17 cellular contexts compared by ENCODE assay signal in the genomic region with DNA sequence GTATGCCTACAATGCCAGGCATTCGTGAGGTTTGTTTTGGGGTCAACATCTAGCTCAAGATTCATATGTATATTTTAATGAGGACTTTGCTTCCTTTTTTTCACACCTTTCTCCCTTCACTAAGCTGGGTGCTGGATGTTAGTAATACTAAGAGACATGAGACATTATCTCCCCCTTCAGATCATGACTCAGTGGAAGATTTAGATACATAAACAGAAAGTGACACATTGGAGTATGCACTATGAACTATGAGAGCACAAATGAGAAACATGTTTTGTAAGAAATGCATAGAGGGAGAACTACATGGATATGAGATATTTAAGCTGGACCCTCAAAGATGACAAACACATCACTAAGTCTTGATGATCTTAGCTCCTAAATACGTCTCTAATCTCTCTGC.
DNase-seq lines count a peak whose midpoint lies in the region; ATAC-seq and TF ChIP-seq lines count a peak whose summit lies in the region.
"Had no signal": no experiment of that assay in that cellular context is flagged by ENCODE, and none has a peak within 500 bp of the region (broad histone marks: within the 10 kb centered on the region; RNA-seq: fewer than 3 reads in every experiment).

No MANE protein-coding gene starts in this region.

- H3K27ac ChIP-seq in mesenchymal stem cell (ENCODE audit: low read length, poor library complexity, severe bottlenecking) = no peak overlapping the region
- H3K27ac ChIP-seq: BLaER1, upper lobe of right lung had no signal

- H3K4me1 Mint-ChIP-seq in activated CD4-positive, alpha-beta T cell treated with anti-CD3 and anti-CD28 coated beads for 36 hours = peaks cover 56% of the 10 kb centered on the region

- H4K8ac ChIP-seq in mesenchymal stem cell (ENCODE audit: low read length) = no peak overlapping the region

- no peaks in the 10 kb centered on the region for H3K27me3 ChIP-seq in mesenchymal stem cell (ENCODE audit: control insufficient read depth in 1 of 2, insufficient read depth in 1 of 2, low read length in 2 of 2)
- H3K27me3 ChIP-seq: BLaER1, upper lobe of right lung had no signal

- peak overlapping the region in 1 of 2 experiments; percentile 53 for H3K4me3 ChIP-seq in mesenchymal stem cell (ENCODE audit: insufficient read depth in 1 of 2, low read depth in 1 of 2, low read length in 2 of 2)
- H3K4me3 ChIP-seq: BLaER1, upper lobe of right lung had no signal

- no peak overlapping the region for H3K4ac ChIP-seq in mesenchymal stem cell (ENCODE audit: low read depth in 1 of 2, low read length in 2 of 2)

- H2BK120ac ChIP-seq in mesenchymal stem cell (ENCODE audit: low read depth, low read length) = no peak overlapping the region

- H2AK5ac ChIP-seq in mesenchymal stem cell (ENCODE audit: low read length, severe bottlenecking) = no peak overlapping the region

- peaks cover 3% of the 10 kb centered on the region for H3K9me3 Mint-ChIP-seq in activated CD4-positive, alpha-beta T cell treated with anti-CD3 and anti-CD28 coated beads for 36 hours (ENCODE audit: low read depth)

- H2BK12ac ChIP-seq in mesenchymal stem cell (ENCODE audit: low read length in 2 of 2) = no peak overlapping the region

- no peak for TF ChIP-seq CTCF in GM13977 (IDR thresholded peaks at IDR 0.05; ENCODE audit: extremely low read depth, insufficient read depth, missing control alignments)

- no peak overlapping the region for H2AFZ ChIP-seq in mesenchymal stem cell (ENCODE audit: low read depth, low read length)

- WGBS in mesenchymal stem cell = no CpG with 5 or more reads among the region's 2 CpGs

- no peaks in the 10 kb centered on the region for H3K9me3 ChIP-seq in mesenchymal stem cell (ENCODE audit: control insufficient read depth, low read length)
- H3K9me3 ChIP-seq: BLaER1, upper lobe of right lung had no signal

- DNase-seq in activated CD4-positive, alpha-beta T cell treated with anti-CD3 and anti-CD28 coated beads for 36 hours = no peak
- no peak for DNase-seq in activated CD4-positive, alpha-beta T cell treated with anti-CD3 and anti-CD28 coated beads, Interleukin-2, amount 50 U/mL, for 4 hours
- DNase-seq in GM03348 (ENCODE audit: low spot score) (peak; percentile 39), amniotic epithelial cell (ENCODE audit: low read depth) (peak; percentile 84), mesenchymal stem cell (peak; percentile 62), GM13977 (ENCODE audit: low spot score) (no peak), activated gamma-delta T cell (lab: John Stamatoyannopoulos, UW) (no peak)
- DNase-seq in stimulated activated CD4-positive, alpha-beta T cell treated with anti-CD3 and anti-CD28 coated beads, Interleukin-2, amount 100 ng/mL, for 24 hours = no peak
- DNase-seq: 8988T; hippocampal formation; naive thymus-derived CD4-positive, alpha-beta T cell; NCI-H1436; NCI-H2171 treated with DMSO at 0.1 percent for 48 hours; SHP77; stimulated activated CD4-positive, alpha-beta T cell treated with anti-CD3 and anti-CD28 coated beads, Interleukin-1b, Interleukin-23, amount 100 ng/mL, for 48 hours; upper lobe of right lung had no signal

- no peaks in the 10 kb centered on the region for H3K79me1 ChIP-seq in mesenchymal stem cell (replicated peaks; ENCODE audit: low read length, poor library complexity, severe bottlenecking)

- no peak overlapping the region for H3K9ac ChIP-seq in mesenchymal stem cell (ENCODE audit: low read length)
- H3K9ac ChIP-seq: BLaER1 had no signal

- intact Hi-C loops in activated CD4-positive, alpha-beta T cell treated with anti-CD3 and anti-CD28 coated beads for 36 hours (cut with DNase I, micrococcal nuclease) = loop anchor here (1.0 to 5.0 kb wide), 6 partner anchors 28 to 335 kb away; no protein-coding TSS in a partner anchor

- no peak overlapping the region for H3K23ac ChIP-seq in mesenchymal stem cell (ENCODE audit: low read length in 2 of 2)

- H2BK15ac ChIP-seq in mesenchymal stem cell (ENCODE audit: low read depth, poor library complexity, severe bottlenecking) = no peak overlapping the region

- H3K36me3 ChIP-seq in mesenchymal stem cell (ENCODE audit: control insufficient read depth in 1 of 2, insufficient read depth in 2 of 2, low read depth in 1 of 2, low read length in 2 of 2) = no peaks in the 10 kb centered on the region
- H3K36me3 ChIP-seq: BLaER1, upper lobe of right lung had no signal

- H4K91ac ChIP-seq in mesenchymal stem cell (ENCODE audit: low read length) = no peak overlapping the region

- H3K27me3 Mint-ChIP-seq in activated CD4-positive, alpha-beta T cell treated with anti-CD3 and anti-CD28 coated beads for 36 hours = no peaks in the 10 kb centered on the region
- H3K27me3 Mint-ChIP-seq: naive thymus-derived CD4-positive, alpha-beta T cell had no signal

- peak overlapping the region; percentile 56 for H3K27ac Mint-ChIP-seq in activated CD4-positive, alpha-beta T cell treated with anti-CD3 and anti-CD28 coated beads for 36 hours
- H3K27ac Mint-ChIP-seq: naive thymus-derived CD4-positive, alpha-beta T cell had no signal

- in situ Hi-C loops in GM13977 (cut with MboI; ENCODE audit: low pct_unique_long_range_greater_than_20kb, low sequenced_read_pairs, unreplicated experiment) = no loop called here

- POLR2A ChIA-PET in activated CD4-positive, alpha-beta T cell treated with anti-CD3 and anti-CD28 coated beads for 36 hours (lab: Charles Lee) = interaction anchor here (0.6 to 1.0 kb wide), 6 partner anchors 29 to 202 kb away, joined by 3 to 4 read pairs (median 4); no protein-coding TSS in a partner anchor

- H3K18ac ChIP-seq in mesenchymal stem cell (ENCODE audit: low read depth in 1 of 2, low read length in 2 of 2) = no peak overlapping the region

- no peak overlapping the region for H2BK5ac ChIP-seq in mesenchymal stem cell (ENCODE audit: low read depth, low read length, poor library complexity, severe bottlenecking)

- peak; percentile 93 for ATAC-seq in activated CD4-positive, alpha-beta T cell treated with anti-CD3 and anti-CD28 coated beads for 36 hours
- ATAC-seq: naive thymus-derived CD4-positive, alpha-beta T cell had no signal

- CTCF ChIA-PET in activated CD4-positive, alpha-beta T cell treated with anti-CD3 and anti-CD28 coated beads for 36 hours (lab: Charles Lee) = interaction anchor here (0.5 to 3.3 kb wide), 11 partner anchors 10 to 544 kb away, joined by 3 to 15 read pairs (median 3); no protein-coding TSS in a partner anchor

- H3K4me2 ChIP-seq in mesenchymal stem cell (ENCODE audit: low read length, poor library complexity, severe bottlenecking) = no peak overlapping the region
- H3K4me2 ChIP-seq: BLaER1 had no signal

- H3K4me3 Mint-ChIP-seq in activated CD4-positive, alpha-beta T cell treated with anti-CD3 and anti-CD28 coated beads for 36 hours = no peak overlapping the region
- H3K4me3 Mint-ChIP-seq: naive thymus-derived CD4-positive, alpha-beta T cell had no signal

- no peaks in the 10 kb centered on the region for H3K4me1 ChIP-seq in mesenchymal stem cell (ENCODE audit: control insufficient read depth, insufficient read depth, low read depth, low read length)
- H3K4me1 ChIP-seq: BLaER1, upper lobe of right lung had no signal

- no peak overlapping the region for H3K14ac ChIP-seq in mesenchymal stem cell (ENCODE audit: low read length in 2 of 2)

- H3K36me3 Mint-ChIP-seq in activated CD4-positive, alpha-beta T cell treated with anti-CD3 and anti-CD28 coated beads for 36 hours (ENCODE audit: low read depth) = peaks cover 5% of the 10 kb centered on the region

Comparison
In these comparisons a context has a peak if more than half of its experiments do, and no peak if none do; other contexts are left out.
1. DNase-seq: peak in GM03348 (single experiment), amniotic epithelial cell (single experiment) and mesenchymal stem cell (single experiment); none in activated CD4-positive, alpha-beta T cell treated with anti-CD3 and anti-CD28 coated beads for 36 hours (single experiment), activated CD4-positive, alpha-beta T cell treated with anti-CD3 and anti-CD28 coated beads, Interleukin-2, amount 50 U/mL, for 4 hours (0 of 2), GM13977 (single experiment), activated gamma-delta T cell (single experiment) and stimulated activated CD4-positive, alpha-beta T cell treated with anti-CD3 and anti-CD28 coated beads, Interleukin-2, amount 100 ng/mL, for 24 hours (0 of 2).